Comparison of ENCODE assay signal across 8 cellular contexts in genomic region chr1:202807367-202807925, GRCh38. TPM values are rescaled to one million over a fixed set of nuclear protein-coding genes. Genes with fewer than 3 reads are reported as not detected.
DNase-seq lines count a peak whose midpoint lies in the region; ATAC-seq and TF ChIP-seq lines count a peak whose summit lies in the region.

No MANE protein-coding gene starts in this region.

- peak overlapping the region in 3 of 8 donors; percentile 7 to 18 (median 11) for H3K27ac Mint-ChIP-seq in CD8-positive, alpha-beta memory T cell
- H3K27ac Mint-ChIP-seq in activated CD8-positive, alpha-beta T cell treated with anti-CD3 and anti-CD28 coated beads, Interleukin-2, amount 10 ng/mL, durations not matched to agents 7 days and 5 days, result peak overlapping the region; percentile 71
- H3K27ac Mint-ChIP-seq in endothelial cell (ENCODE audit: unreplicated experiment), result no peak overlapping the region

- peak overlapping the region; percentile 73 for H3K4me3 ChIP-seq in CD8-positive, alpha-beta memory T cell (ENCODE audit: low read length)
- peak overlapping the region; percentile 86 to 96 for H3K4me3 ChIP-seq in mucosa of rectum (ENCODE audit: low read length in 2 of 2)

- H3K4me1 Mint-ChIP-seq in CD8-positive, alpha-beta memory T cell, result peaks cover 42 to 64% (median 60%) of the 10 kb centered on the region in 3 donors
- peaks cover 72% of the 10 kb centered on the region for H3K4me1 Mint-ChIP-seq in activated CD8-positive, alpha-beta T cell treated with anti-CD3 and anti-CD28 coated beads, Interleukin-2, amount 10 ng/mL, durations not matched to agents 7 days and 5 days (ENCODE audit: low read depth)
- H3K4me1 Mint-ChIP-seq in endothelial cell (ENCODE audit: unreplicated experiment), result peaks cover 39% of the 10 kb centered on the region

- peak overlapping the region; percentile 85 to 93 for H3K9ac ChIP-seq in mucosa of rectum (ENCODE audit: low read depth in 1 of 2, low read length in 2 of 2)

- peaks cover 0 to 12% (median 0%) of the 10 kb centered on the region in 3 donors for H3K36me3 Mint-ChIP-seq in CD8-positive, alpha-beta memory T cell
- peaks cover 7% of the 10 kb centered on the region for H3K36me3 Mint-ChIP-seq in activated CD8-positive, alpha-beta T cell treated with anti-CD3 and anti-CD28 coated beads, Interleukin-2, amount 10 ng/mL, durations not matched to agents 7 days and 5 days (ENCODE audit: low read depth)
- H3K36me3 Mint-ChIP-seq in endothelial cell (ENCODE audit: low read depth, unreplicated experiment), result peaks cover 13% of the 10 kb centered on the region

- no peaks in the 10 kb centered on the region for H3K9me3 ChIP-seq in CD8-positive, alpha-beta memory T cell (ENCODE audit: low read length)
- no peaks in the 10 kb centered on the region for H3K9me3 ChIP-seq in mucosa of rectum (ENCODE audit: control insufficient read depth in 2 of 2, low read length in 2 of 2)

- peak; percentile 10 for ATAC-seq in activated CD8-positive, alpha-beta T cell treated with anti-CD3 and anti-CD28 coated beads, Interleukin-2, amount 10 ng/mL, durations not matched to agents 7 days and 5 days
- ATAC-seq in GM18517 (IDR thresholded peaks at IDR 0.05; ENCODE audit: unreplicated experiment), result no peak
- ATAC-seq in GM21825 (IDR thresholded peaks at IDR 0.05; ENCODE audit: unreplicated experiment), result no peak

- H3K9me3 Mint-ChIP-seq in CD8-positive, alpha-beta memory T cell, result no peaks in the 10 kb centered on the region
- H3K9me3 Mint-ChIP-seq in activated CD8-positive, alpha-beta T cell treated with anti-CD3 and anti-CD28 coated beads, Interleukin-2, amount 10 ng/mL, durations not matched to agents 7 days and 5 days (ENCODE audit: insufficient read depth), result no peaks in the 10 kb centered on the region
- H3K9me3 Mint-ChIP-seq in endothelial cell (ENCODE audit: unreplicated experiment), result no peaks in the 10 kb centered on the region

- H3K27me3 ChIP-seq in CD8-positive, alpha-beta memory T cell (ENCODE audit: insufficient read depth, low read length, poor library complexity, severe bottlenecking), result no peaks in the 10 kb centered on the region
- H3K27me3 ChIP-seq in mucosa of rectum (ENCODE audit: control insufficient read depth in 2 of 2, insufficient read depth in 2 of 2, low read length in 2 of 2), result no peaks in the 10 kb centered on the region

- POLR2A ChIA-PET in CD8-positive, alpha-beta memory T cell (lab: Charles Lee), result no interaction called here
- POLR2A ChIA-PET in activated CD8-positive, alpha-beta T cell treated with anti-CD3 and anti-CD28 coated beads, Interleukin-2, amount 10 ng/mL, durations not matched to agents 7 days and 5 days (lab: Charles Lee), result interaction anchor here (0.8 kb wide), 1 partner anchor 81 kb away, joined by 3 read pairs; the partner anchor contains the start of gene RABIF

- no peaks in the 10 kb centered on the region for H3K27me3 Mint-ChIP-seq in CD8-positive, alpha-beta memory T cell
- H3K27me3 Mint-ChIP-seq in activated CD8-positive, alpha-beta T cell treated with anti-CD3 and anti-CD28 coated beads, Interleukin-2, amount 10 ng/mL, durations not matched to agents 7 days and 5 days (ENCODE audit: low read depth), result peaks cover 13% of the 10 kb centered on the region
- peaks cover 29% of the 10 kb centered on the region for H3K27me3 Mint-ChIP-seq in endothelial cell (ENCODE audit: unreplicated experiment)

- peak overlapping the region; percentile 86 to 93 (median 87) for H3K4me3 Mint-ChIP-seq in CD8-positive, alpha-beta memory T cell
- peak overlapping the region; percentile 74 for H3K4me3 Mint-ChIP-seq in activated CD8-positive, alpha-beta T cell treated with anti-CD3 and anti-CD28 coated beads, Interleukin-2, amount 10 ng/mL, durations not matched to agents 7 days and 5 days
- H3K4me3 Mint-ChIP-seq in endothelial cell (ENCODE audit: unreplicated experiment), result peak overlapping the region; percentile 92

- DNase-seq in CD8-positive, alpha-beta memory T cell, result peak; percentile 5 to 58 (median 26)
- DNase-seq in Kasumi-1 (lab: John Stamatoyannopoulos, UW) (peak; percentile 24 to 27), endothelial cell (ENCODE audit: low spot score) (peak; percentile 15)
- DNase-seq in activated CD8-positive, alpha-beta T cell treated with anti-CD3 and anti-CD28 coated beads, Interleukin-2, amount 10 ng/mL, durations not matched to agents 7 days and 5 days, result peak; percentile 58
- DNase-seq in stimulated activated naive CD4-positive, alpha-beta T cell treated with Interleukin-2 at 50 U/mL for 16 hours (lab: John Stamatoyannopoulos, UW), result peak; percentile 57

- CTCF ChIA-PET in CD8-positive, alpha-beta memory T cell (lab: Charles Lee), result no interaction called here
- CTCF ChIA-PET in activated CD8-positive, alpha-beta T cell treated with anti-CD3 and anti-CD28 coated beads, Interleukin-2, amount 10 ng/mL, durations not matched to agents 7 days and 5 days (lab: Charles Lee), result no interaction called here

- TF ChIP-seq CTCF in endothelial cell (IDR thresholded peaks at IDR 0.05; ENCODE audit: unreplicated experiment), result no peak

- H3K36me3 ChIP-seq in CD8-positive, alpha-beta memory T cell (ENCODE audit: insufficient read depth, low read length), result no peaks in the 10 kb centered on the region
- no peaks in the 10 kb centered on the region for H3K36me3 ChIP-seq in mucosa of rectum (ENCODE audit: control insufficient read depth in 2 of 2, insufficient read depth in 2 of 2, low read length in 2 of 2)

- peaks cover 36% of the 10 kb centered on the region for H3K4me1 ChIP-seq in CD8-positive, alpha-beta memory T cell (ENCODE audit: insufficient read depth, low read length)
- peaks cover 16 to 34% of the 10 kb centered on the region in 2 donors for H3K4me1 ChIP-seq in mucosa of rectum (ENCODE audit: control insufficient read depth in 2 of 2, insufficient read depth in 2 of 2, low read length in 2 of 2)

- peak overlapping the region; percentile 83 for H3K27ac ChIP-seq in CD8-positive, alpha-beta memory T cell (ENCODE audit: low read depth, low read length)
- peak overlapping the region; percentile 90 to 92 for H3K27ac ChIP-seq in mucosa of rectum (ENCODE audit: low read depth in 2 of 2, low read length in 2 of 2)

RNA-seq across cellular contexts. Expression of gene KDM5B, which starts 0.8 kb away (rescaled TPM):
- 10 to 100 TPM; 18.6 to 22.7 TPM for total RNA-seq in CD8-positive, alpha-beta memory T cell
- polyA plus RNA-seq in CD8-positive, alpha-beta memory T cell, result 14.2 TPM
- total RNA-seq in activated CD8-positive, alpha-beta T cell treated with anti-CD3 and anti-CD28 coated beads, Interleukin-2, amount 10 ng/mL, durations not matched to agents 7 days and 5 days, result 10 to 100 TPM; 47.6 to 52.2 TPM
- total RNA-seq in endothelial cell (ENCODE audit: unreplicated experiment), result 195 TPM

RNA-seq across cellular contexts. Expression of gene PCAT6, which starts 3.3 kb away (rescaled TPM):
- under 1 TPM in 1 of 2 experiments, not detected in 1; 0.51 TPM for total RNA-seq in CD8-positive, alpha-beta memory T cell
- polyA plus RNA-seq in CD8-positive, alpha-beta memory T cell, result 0.56 TPM
- under 1 TPM in 1 of 2 experiments, not detected in 1; 0.83 TPM for total RNA-seq in activated CD8-positive, alpha-beta T cell treated with anti-CD3 and anti-CD28 coated beads, Interleukin-2, amount 10 ng/mL, durations not matched to agents 7 days and 5 days
- 2.0 TPM for total RNA-seq in endothelial cell (ENCODE audit: unreplicated experiment)
